Comparison of ENCODE assay signal across 15 cellular contexts in the genomic region with DNA sequence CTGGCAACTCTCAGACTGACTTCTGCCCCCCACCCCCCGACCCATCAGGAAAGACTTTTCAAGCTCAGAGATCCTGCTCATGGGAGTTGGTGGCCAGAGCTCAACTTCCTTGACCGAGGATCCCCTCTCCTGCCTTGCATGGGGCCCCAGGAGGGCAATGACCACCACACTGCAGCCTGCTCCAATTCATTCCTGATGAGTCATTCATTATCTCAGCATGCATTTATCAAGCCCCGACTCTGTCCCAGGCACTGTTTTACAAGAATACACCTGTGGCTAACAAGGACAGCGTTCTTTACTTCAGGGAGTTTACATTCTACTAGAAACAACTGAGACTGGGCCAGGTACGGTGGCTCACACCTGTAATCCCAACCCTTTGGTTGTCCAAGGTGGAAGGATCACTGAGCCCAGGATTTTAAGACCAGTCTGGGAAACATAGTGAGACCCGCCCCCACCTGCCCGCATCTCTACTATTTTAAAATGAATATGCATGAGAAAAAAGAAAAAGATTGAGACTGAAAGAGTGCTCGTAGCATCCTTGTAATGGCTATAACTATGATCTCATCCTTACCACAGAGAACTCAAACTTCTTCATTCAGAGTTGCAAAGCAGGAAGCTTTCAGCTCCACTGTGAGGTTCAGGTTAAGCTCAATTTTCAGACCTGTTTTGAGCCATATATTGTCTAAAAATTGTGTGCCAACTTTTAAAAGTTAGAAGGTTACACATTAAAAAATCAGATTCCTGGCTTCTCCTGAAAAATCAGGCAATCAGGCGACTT.
DNase-seq lines count a peak whose midpoint lies in the region; ATAC-seq and TF ChIP-seq lines count a peak whose summit lies in the region.
"Had no signal": no experiment of that assay in that cellular context is flagged by ENCODE, and none has a peak within 500 bp of the region (broad histone marks: within the 10 kb centered on the region; RNA-seq: fewer than 3 reads in every experiment).

No MANE protein-coding gene starts in this region.

- peaks cover 36% of the 10 kb centered on the region for H3K27me3 Mint-ChIP-seq in activated T-cell treated with anti-CD3 and anti-CD28 coated beads, Interleukin-2, amount 50 U/mL, for 24 hours

- no peak overlapping the region for H4K5ac ChIP-seq in IMR-90 (ENCODE audit: low read depth, low read length)

- peaks cover 1% of the 10 kb centered on the region for H3K4me1 Mint-ChIP-seq in activated T-cell treated with anti-CD3 and anti-CD28 coated beads, Interleukin-2, amount 50 U/mL, for 24 hours (ENCODE audit: low read depth)

- no peak overlapping the region for H3K27ac Mint-ChIP-seq in activated T-cell treated with anti-CD3 and anti-CD28 coated beads, Interleukin-2, amount 50 U/mL, for 24 hours
- H3K27ac Mint-ChIP-seq: CD8-positive, alpha-beta T cell; T-cell had no signal

- no peak overlapping the region for H3K23ac ChIP-seq in IMR-90 (ENCODE audit: low read depth, low read length)

- no peak overlapping the region for H3K27ac ChIP-seq in GM23248
- no peak overlapping the region for H3K27ac ChIP-seq in IMR-90 (ENCODE audit: insufficient read depth, low read length)
- H3K27ac ChIP-seq in cingulate gyrus (ENCODE audit: low read depth, low read length): peak overlapping the region; percentile 29

- no peaks in the 10 kb centered on the region for H3K36me3 Mint-ChIP-seq in activated T-cell treated with anti-CD3 and anti-CD28 coated beads, Interleukin-2, amount 50 U/mL, for 24 hours (ENCODE audit: low read depth)
- H3K36me3 Mint-ChIP-seq: CD8-positive, alpha-beta T cell; T-cell had no signal

- H2BK20ac ChIP-seq in IMR-90 (ENCODE audit: low read depth, low read length): no peak overlapping the region

- H3K9ac ChIP-seq in GM23248 (no peak overlapping the region), IMR-90 (ENCODE audit: low read depth, low read length) (no peak overlapping the region)

- TF ChIP-seq CTCF in IMR-90 (conservative IDR thresholded peaks at IDR 0.05; ENCODE audit: low read depth, low read length): no peak

- no peak overlapping the region for H4K8ac ChIP-seq in IMR-90 (ENCODE audit: low read depth in 2 of 2, low read length in 2 of 2)

- in situ Hi-C loops in GM23248 (cut with MboI): no loop called here
- in situ Hi-C loops in IMR-90 (cut with MboI; ENCODE audit: low sequenced_read_pairs): loop anchor here (10.0 kb wide), 1 partner anchor 439 kb away; no protein-coding TSS in a partner anchor

- no peak overlapping the region for H3K4ac ChIP-seq in IMR-90 (ENCODE audit: low read depth, low read length)

- no peaks in the 10 kb centered on the region for H3K9me3 Mint-ChIP-seq in activated T-cell treated with anti-CD3 and anti-CD28 coated beads, Interleukin-2, amount 50 U/mL, for 24 hours
- H3K9me3 Mint-ChIP-seq: CD8-positive, alpha-beta T cell; T-cell had no signal

- no peak overlapping the region for H2BK15ac ChIP-seq in IMR-90 (ENCODE audit: low read depth, low read length)

- H3K56ac ChIP-seq in IMR-90 (ENCODE audit: extremely low read depth, insufficient read depth, low read length): no peak overlapping the region

- no peak overlapping the region for H2AFZ ChIP-seq in GM23248
- H2AFZ ChIP-seq in IMR-90 (replicated peaks; ENCODE audit: low read length, poor library complexity): no peak overlapping the region

- CTCF ChIA-PET in IMR-90 (lab: Yijun Ruan, JAX): interaction anchor here (0.5 kb wide), 1 partner anchor 25 kb away, joined by 4 read pairs; no protein-coding TSS in a partner anchor

- H3K4me1 ChIP-seq in GM23248 (ENCODE audit: insufficient read depth): no peaks in the 10 kb centered on the region
- H3K4me1 ChIP-seq in IMR-90 (ENCODE audit: control insufficient read depth, insufficient read depth, low read length): peaks cover 3% of the 10 kb centered on the region; the same call in 1 of the 2 replicates

- TF ChIP-seq RAD21 in IMR-90 (IDR thresholded peaks at IDR 0.05; ENCODE audit: low read length): no peak

- H4K20me1 ChIP-seq in GM23248 (ENCODE audit: insufficient read depth) (no peaks in the 10 kb centered on the region), IMR-90 (ENCODE audit: insufficient read depth, low read length) (no peaks in the 10 kb centered on the region)

- H3K9me2 ChIP-seq in GM23248 (ENCODE audit: insufficient read depth): no peaks in the 10 kb centered on the region

- no peak overlapping the region for H3K14ac ChIP-seq in IMR-90 (replicated peaks; ENCODE audit: low read depth, low read length)

- POLR2A ChIA-PET in IMR-90 (lab: Charles Lee; ENCODE audit: unreplicated experiment): interaction anchor here (0.6 kb wide), 1 partner anchor 18 kb away, joined by 3 read pairs; no protein-coding TSS in a partner anchor

- ATAC-seq in IMR-90 (ENCODE audit: low read depth): peak; percentile 21; the same call in 1 of the 2 replicates
- ATAC-seq: CD8-positive, alpha-beta T cell; T-cell had no signal

- dilution Hi-C loops in IMR-90 (cut with HindIII; ENCODE audit: low sequenced_read_pairs, unreplicated experiment): no loop called here

- no TSS peak for BruUV-seq in IMR-90 (replicated peaks; lab: Mats Ljungman, UMichigan)

- H3K9me3 ChIP-seq in GM23248 (ENCODE audit: low read depth): no peaks in the 10 kb centered on the region
- H3K9me3 ChIP-seq in IMR-90 (ENCODE audit: control insufficient read depth, insufficient read depth, low read length): no peaks in the 10 kb centered on the region

- H3K4me3 Mint-ChIP-seq in activated T-cell treated with anti-CD3 and anti-CD28 coated beads, Interleukin-2, amount 50 U/mL, for 24 hours: no peak overlapping the region
- H3K4me3 Mint-ChIP-seq: CD8-positive, alpha-beta T cell; T-cell had no signal

- H3K36me3 ChIP-seq in GM23248 (ENCODE audit: low read depth): no peaks in the 10 kb centered on the region
- no peaks in the 10 kb centered on the region for H3K36me3 ChIP-seq in IMR-90 (ENCODE audit: control insufficient read depth, insufficient read depth, low read length)

- DNase-seq in GM23248 (peak; percentile 22), IMR-90 (peak; percentile 19), mesenteric fat pad (ENCODE audit: low spot score) (peak; percentile 22), GF-D8 (lab: John Stamatoyannopoulos, UW) (no peak), retina (no peak)
- no peak for DNase-seq in activated T-cell treated with anti-CD3 and anti-CD28 coated beads, Interleukin-2, amount 50 U/mL, for 24 hours
- DNase-seq: CD8-positive, alpha-beta T cell; DMS79 treated with DMSO at 0.1 percent for 48 hours; NCI-H1048; NCI-H1694; NCI-H2107; NCI-H226; NCI-H526; T-cell had no signal

- TF ChIP-seq POLR2A in IMR-90 (IDR thresholded peaks at IDR 0.05; ENCODE audit: low read depth, low read length): no peak

- H3K4me3 ChIP-seq in GM23248 (no peak overlapping the region), IMR-90 (ENCODE audit: insufficient read depth, low read depth, low read length) (no peak overlapping the region)

- H3F3A ChIP-seq in GM23248 (ENCODE audit: insufficient read depth): no peaks in the 10 kb centered on the region

- H3K27me3 ChIP-seq in GM23248 (replicated peaks; ENCODE audit: insufficient read depth) (no peaks in the 10 kb centered on the region), IMR-90 (ENCODE audit: control insufficient read depth, insufficient read depth, low read length) (peaks cover 1% of the 10 kb centered on the region)

- intact Hi-C loops in IMR-90 (cut with micrococcal nuclease): no loop called here

- H3K4me2 ChIP-seq in GM23248 (ENCODE audit: unreplicated experiment): no peak overlapping the region
- no peak overlapping the region; the same call in 1 of the 2 replicates for H3K4me2 ChIP-seq in IMR-90 (ENCODE audit: low read depth, low read length)

- H3K79me1 ChIP-seq in IMR-90 (ENCODE audit: low read depth in 1 of 2, low read length in 2 of 2): no peaks in the 10 kb centered on the region

- H2BK5ac ChIP-seq in IMR-90 (ENCODE audit: low read depth, low read length, poor library complexity, severe bottlenecking): no peak overlapping the region

- no peak overlapping the region for H4K91ac ChIP-seq in IMR-90 (ENCODE audit: insufficient read depth, low read depth, low read length)

- 0 out of 2 replicates have a peak, but pooled peaks cover 2% of the 10 kb centered on the region for H3K9me1 ChIP-seq in IMR-90 (ENCODE audit: insufficient read depth, low read length)

- H3K18ac ChIP-seq in IMR-90 (ENCODE audit: low read depth, low read length): no peak overlapping the region

- no peak overlapping the region for H2AK9ac ChIP-seq in IMR-90 (replicated peaks; ENCODE audit: low read depth, low read length, poor library complexity)

- H2AK5ac ChIP-seq in IMR-90 (ENCODE audit: low read depth, low read length): no peak overlapping the region

- 69 to 75% methylated on average over 9 of the region's 9 CpGs for WGBS in GM23248 (ENCODE audit: low coverage in 1 of 2, low lambda C conversion rate in 2 of 2, missing lambda C conversion rate in 2 of 2), 2 experiments
- WGBS in IMR-90 (ENCODE audit: extremely low coverage in 2 of 2, insufficient read length in 1 of 2), 2 experiments: 76% methylated on average over 2 of the region's 9 CpGs; no CpG with 5 or more reads in 1 of the 2 experiments

- no peaks in the 10 kb centered on the region for H3K79me2 ChIP-seq in GM23248 (ENCODE audit: insufficient read depth)

- H2BK120ac ChIP-seq in IMR-90 (ENCODE audit: low read depth, low read length): no peak overlapping the region

TF ChIP-seq in IMR-90, 13 proteins besides CTCF, POLR2A, EP300 and RAD21 (continues in another document):
- TF ChIP-seq MXI1 (IDR thresholded peaks at IDR 0.05; ENCODE audit: borderline replicate concordance, low read depth, low read length) (no peak), FOS (IDR thresholded peaks at IDR 0.05; ENCODE audit: low read depth, low read length) (no peak), RCOR1 (IDR thresholded peaks at IDR 0.05; ENCODE audit: insufficient replicate concordance, low read length) (no peak), SMC3 (IDR thresholded peaks at IDR 0.05; ENCODE audit: low read depth, low read length) (no peak), RFX5 (IDR thresholded peaks at IDR 0.05; ENCODE audit: low read depth, low read length) (no peak), MAZ (IDR thresholded peaks at IDR 0.05; ENCODE audit: borderline replicate concordance, low read depth, low read length) (no peak), MAFK (IDR thresholded peaks at IDR 0.05; ENCODE audit: low read depth, low read length) (no peak), CHD1 (IDR thresholded peaks at IDR 0.05; ENCODE audit: low read depth, low read length) (no peak), CEBPB (IDR thresholded peaks at IDR 0.05; ENCODE audit: low read depth, low read length) (no peak)
- TF ChIP-seq, protein P1, sequence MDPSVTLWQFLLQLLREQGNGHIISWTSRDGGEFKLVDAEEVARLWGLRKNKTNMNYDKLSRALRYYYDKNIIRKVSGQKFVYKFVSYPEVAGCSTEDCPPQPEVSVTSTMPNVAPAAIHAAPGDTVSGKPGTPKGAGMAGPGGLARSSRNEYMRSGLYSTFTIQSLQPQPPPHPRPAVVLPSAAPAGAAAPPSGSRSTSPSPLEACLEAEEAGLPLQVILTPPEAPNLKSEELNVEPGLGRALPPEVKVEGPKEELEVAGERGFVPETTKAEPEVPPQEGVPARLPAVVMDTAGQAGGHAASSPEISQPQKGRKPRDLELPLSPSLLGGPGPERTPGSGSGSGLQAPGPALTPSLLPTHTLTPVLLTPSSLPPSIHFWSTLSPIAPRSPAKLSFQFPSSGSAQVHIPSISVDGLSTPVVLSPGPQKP (IDR thresholded peaks at IDR 0.05; ENCODE audit: borderline replicate concordance, low read depth, low read length): no peak

Comparison
In these comparisons a context has a peak if more than half of its experiments do, and no peak if none do; other contexts are left out.
1. DNase-seq: peak in GM23248 (single experiment), IMR-90 (single experiment) and mesenteric fat pad (single experiment); none in GF-D8 (single experiment), retina (single experiment) and activated T-cell treated with anti-CD3 and anti-CD28 coated beads, Interleukin-2, amount 50 U/mL, for 24 hours (single experiment).